Comparison of ENCODE assay signal across 8 cellular contexts in genomic region chr2:227479865-227480475, GRCh38. TPM values are rescaled to one million over a fixed set of nuclear protein-coding genes. Genes with fewer than 3 reads are reported as not detected.
A peak's percentile ranks its signal among the peaks of the same experiment; 100 is the strongest.
DNase-seq lines count a peak whose midpoint lies in the region; ATAC-seq and TF ChIP-seq lines count a peak whose summit lies in the region.

No MANE protein-coding gene starts in this region.

- no peak overlapping the region for H2BK5ac ChIP-seq in neuronal stem cell (ENCODE audit: low read length)

- ATAC-seq in GM19035 (IDR thresholded peaks at IDR 0.05; ENCODE audit: unreplicated experiment) = peak; percentile 43
- no peak for ATAC-seq in body of pancreas
- ATAC-seq in natural killer cell treated with Interleukin-12 subunit alpha and Interleukin-12 subunit beta and Interleukin-15 and Interleukin-18, amount 100 ng/mL, for 72 hours = no peak

- no peak overlapping the region for H3K4me2 ChIP-seq in neuronal stem cell (ENCODE audit: insufficient read depth, low read length, poor library complexity, severe bottlenecking)

- intact Hi-C loops in CD14-positive monocyte (cut with micrococcal nuclease) (loop anchor here (5.0 to 10.0 kb wide), 2 partner anchors 37 to 115 kb away; no protein-coding TSS in a partner anchor), body of pancreas (cut with DNase I) (no loop called here)

- H2AFZ ChIP-seq in neuronal stem cell (ENCODE audit: low read length) = no peak overlapping the region

- H3K4ac ChIP-seq in neuronal stem cell (ENCODE audit: low read length) = no peak overlapping the region

- no peak overlapping the region for H3K9ac ChIP-seq in neuronal stem cell (ENCODE audit: low read depth, low read length, poor library complexity)

- no peak overlapping the region for H4K91ac ChIP-seq in neuronal stem cell (ENCODE audit: low read depth, low read length, poor library complexity)

- H3K36me3 ChIP-seq in body of pancreas (replicated peaks in 1 of 2; ENCODE audit: insufficient read depth in 1 of 2, low read depth in 2 of 2) (no peaks in the 10 kb centered on the region), neuronal stem cell (replicated peaks in 1 of 2; ENCODE audit: control insufficient read depth in 2 of 2, insufficient read depth in 2 of 2, low read length in 2 of 2) (peaks cover 0 to 16% of the 10 kb centered on the region in 2 donors)

- H3K4me1 ChIP-seq in body of pancreas (peaks cover 41% of the 10 kb centered on the region), neuronal stem cell (ENCODE audit: control insufficient read depth in 2 of 2, insufficient read depth in 1 of 2, low read depth in 1 of 2, low read length in 2 of 2) (no peaks in the 10 kb centered on the region)

- no peaks in the 10 kb centered on the region for H3K9me3 Mint-ChIP-seq in CD14-positive monocyte
- H3K9me3 Mint-ChIP-seq in natural killer cell treated with Interleukin-12 subunit alpha and Interleukin-12 subunit beta and Interleukin-15 and Interleukin-18, amount 100 ng/mL, for 72 hours = no peaks in the 10 kb centered on the region
- peaks cover 22% of the 10 kb centered on the region for H3K9me3 Mint-ChIP-seq in nephron progenitor cell

- no peaks in the 10 kb centered on the region for H3K27me3 Mint-ChIP-seq in CD14-positive monocyte (ENCODE audit: low read depth in 3 of 3)
- no peaks in the 10 kb centered on the region for H3K27me3 Mint-ChIP-seq in natural killer cell treated with Interleukin-12 subunit alpha and Interleukin-12 subunit beta and Interleukin-15 and Interleukin-18, amount 100 ng/mL, for 72 hours
- no peaks in the 10 kb centered on the region for H3K27me3 Mint-ChIP-seq in nephron progenitor cell (ENCODE audit: low read depth, poor library complexity)

- H2BK15ac ChIP-seq in neuronal stem cell (ENCODE audit: low read length) = no peak overlapping the region

- H2BK120ac ChIP-seq in neuronal stem cell (ENCODE audit: low read depth, low read length) = no peak overlapping the region

- H4K8ac ChIP-seq in neuronal stem cell (ENCODE audit: low read depth, low read length) = no peak overlapping the region

- H3K79me1 ChIP-seq in neuronal stem cell (ENCODE audit: low read depth, low read length) = peaks cover 2% of the 10 kb centered on the region

- H3K4me1 Mint-ChIP-seq in CD14-positive monocyte (peaks cover 57% of the 10 kb centered on the region), nephron progenitor cell (peaks cover 23% of the 10 kb centered on the region)
- peaks cover 38 to 43% of the 10 kb centered on the region in 2 donors for H3K4me1 Mint-ChIP-seq in natural killer cell treated with Interleukin-12 subunit alpha and Interleukin-12 subunit beta and Interleukin-15 and Interleukin-18, amount 100 ng/mL, for 72 hours (ENCODE audit: low read depth in 2 of 2)

- H3K36me3 Mint-ChIP-seq in CD14-positive monocyte = peaks cover 6 to 17% of the 10 kb centered on the region in 2 donors
- H3K36me3 Mint-ChIP-seq in natural killer cell treated with Interleukin-12 subunit alpha and Interleukin-12 subunit beta and Interleukin-15 and Interleukin-18, amount 100 ng/mL, for 72 hours = no peaks in the 10 kb centered on the region
- peaks cover 43% of the 10 kb centered on the region for H3K36me3 Mint-ChIP-seq in nephron progenitor cell (ENCODE audit: low read depth)

- H3K18ac ChIP-seq in neuronal stem cell (ENCODE audit: low read length) = no peak overlapping the region

- H3K27ac Mint-ChIP-seq in CD14-positive monocyte = peak overlapping the region in 6 of 7 donors; percentile 17 to 64 (median 41)
- H3K27ac Mint-ChIP-seq in natural killer cell treated with Interleukin-12 subunit alpha and Interleukin-12 subunit beta and Interleukin-15 and Interleukin-18, amount 100 ng/mL, for 72 hours = peak overlapping the region; percentile 7 to 8
- no peak overlapping the region for H3K27ac Mint-ChIP-seq in nephron progenitor cell

- DNase-seq in CD14-positive monocyte (ENCODE audit: low spot score) (no peak), Kasumi-1 (lab: John Stamatoyannopoulos, UW) (peak; percentile 42 to 45), body of pancreas (no peak), neuronal stem cell (ENCODE audit: low spot score) (no peak), epidermal melanocyte (ENCODE audit: insufficient read length, low spot score) (no peak), nephron progenitor cell (no peak)
- DNase-seq in natural killer cell treated with Interleukin-12 subunit alpha and Interleukin-12 subunit beta and Interleukin-15 and Interleukin-18, amount 100 ng/mL, for 72 hours (ENCODE audit: low spot score) = no peak

- no peaks in the 10 kb centered on the region for H3K27me3 ChIP-seq in body of pancreas
- no peaks in the 10 kb centered on the region for H3K27me3 ChIP-seq in neuronal stem cell (ENCODE audit: control insufficient read depth in 3 of 3, insufficient read depth in 3 of 3, low read depth in 1 of 3, low read length in 3 of 3)

- H2AK5ac ChIP-seq in neuronal stem cell (ENCODE audit: low read depth, low read length) = no peak overlapping the region

- 63 to 67% methylated on average over 2 of the region's 2 CpGs for WGBS in body of pancreas, 2 donors
- no CpG with 5 or more reads among the region's 2 CpGs for WGBS in neuronal stem cell (ENCODE audit: extremely low coverage in 2 of 2, insufficient read length in 2 of 2, insufficient replicate concordance in 1 of 2), 2 donors

- H3K27ac ChIP-seq in body of pancreas (no peak overlapping the region), neuronal stem cell (replicated peaks; ENCODE audit: low read length) (no peak overlapping the region)

- no peak overlapping the region for H3K23ac ChIP-seq in neuronal stem cell (ENCODE audit: low read depth, low read length, poor library complexity)

- no peak overlapping the region for H2BK12ac ChIP-seq in neuronal stem cell (ENCODE audit: low read length)

- TF ChIP-seq CTCF in CD14-positive monocyte (IDR thresholded peaks at IDR 0.05) = peak; percentile 39
- peak in 4 of 7 experiments; percentile 17 to 39 (median 31) for TF ChIP-seq CTCF in body of pancreas (IDR thresholded peaks at IDR 0.05)
- no peak for TF ChIP-seq CTCF in nephron progenitor cell (IDR thresholded peaks at IDR 0.05)

- no peaks in the 10 kb centered on the region for H3K9me3 ChIP-seq in body of pancreas
- peaks cover 0 to 3% of the 10 kb centered on the region in 2 donors for H3K9me3 ChIP-seq in neuronal stem cell (replicated peaks in 1 of 2; ENCODE audit: control insufficient read depth in 2 of 2, insufficient read depth in 1 of 2, low read depth in 1 of 2, low read length in 2 of 2)

- H3K14ac ChIP-seq in neuronal stem cell (ENCODE audit: low read length) = no peak overlapping the region

- H3K4me3 ChIP-seq in body of pancreas (no peak overlapping the region), neuronal stem cell (ENCODE audit: low read length in 2 of 2) (no peak overlapping the region)

- no peak for TF ChIP-seq POLR2A in body of pancreas (IDR thresholded peaks at IDR 0.05)

- H3K4me3 Mint-ChIP-seq in CD14-positive monocyte = no peak overlapping the region
- peak overlapping the region; percentile 46 for H3K4me3 Mint-ChIP-seq in natural killer cell treated with Interleukin-12 subunit alpha and Interleukin-12 subunit beta and Interleukin-15 and Interleukin-18, amount 100 ng/mL, for 72 hours
- H3K4me3 Mint-ChIP-seq in nephron progenitor cell = no peak overlapping the region

RNA-seq across cellular contexts. Expression of gene AGFG1, which starts 8.0 kb away (rescaled TPM):
- 10 to 100 TPM; 17.3 to 56.9 TPM for polyA plus RNA-seq in CD14-positive monocyte
- total RNA-seq in body of pancreas = 10 to 100 TPM; 10.2 to 16.1 TPM
- 10 to 100 TPM; 65.9 to 78.8 TPM for total RNA-seq in natural killer cell treated with Interleukin-12 subunit alpha and Interleukin-12 subunit beta and Interleukin-15 and Interleukin-18, amount 100 ng/mL, for 72 hours
- 46.2 TPM for polyA plus RNA-seq in neuronal stem cell (2013, experiment 1 of 2)
- 47.7 TPM for polyA plus RNA-seq in neuronal stem cell (2013, experiment 2 of 2)

Comparison
In these comparisons a context has a peak if more than half of its experiments do, and no peak if none do; other contexts are left out.
1. DNase-seq: peak in Kasumi-1 (2 of 2); none in CD14-positive monocyte (single experiment), body of pancreas (0 of 4), natural killer cell treated with Interleukin-12 subunit alpha and Interleukin-12 subunit beta and Interleukin-15 and Interleukin-18, amount 100 ng/mL, for 72 hours (single experiment), neuronal stem cell (single experiment), epidermal melanocyte (single experiment) and nephron progenitor cell (single experiment).